In the genomic region with DNA sequence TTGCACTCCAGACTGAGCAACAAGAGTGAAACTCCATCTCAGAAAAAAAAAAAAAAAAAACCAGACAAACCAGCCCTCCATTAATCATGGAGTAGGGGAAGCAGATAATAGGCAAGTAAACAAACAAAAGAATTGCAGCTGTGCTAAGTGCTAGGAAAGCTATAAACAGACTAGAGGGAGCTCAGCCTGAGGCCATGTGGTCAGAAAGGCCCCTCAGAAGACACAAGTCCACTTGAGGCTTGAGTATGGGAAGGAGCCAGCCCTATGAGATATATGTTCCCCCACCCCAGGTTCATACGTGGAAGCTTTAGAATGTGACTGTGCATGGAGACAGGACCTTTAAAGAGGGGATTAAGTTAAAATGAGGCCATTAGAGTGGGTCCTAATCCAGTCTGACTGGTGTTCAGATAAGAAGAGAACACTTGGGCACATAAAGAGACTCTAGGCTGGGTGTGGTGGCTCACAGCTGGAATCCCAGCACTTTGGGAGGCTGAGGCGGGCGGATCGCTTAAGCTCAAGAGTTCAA, we compare ENCODE assay signal across 16 cellular contexts.
DNase-seq lines count a peak whose midpoint lies in the region; ATAC-seq, FAIRE-seq and TF ChIP-seq lines count a peak whose summit lies in the region.
"Had no signal": no experiment of that assay in that cellular context is flagged by ENCODE, and none has a peak within 500 bp of the region (broad histone marks: within the 10 kb centered on the region; RNA-seq: fewer than 3 reads in every experiment).

No MANE protein-coding gene starts in this region.

- no peak overlapping the region for H3K4me3 Mint-ChIP-seq in activated T-cell treated with anti-CD3 and anti-CD28 coated beads, Interleukin-2, amount 50 U/mL, for 24 hours
- H3K4me3 Mint-ChIP-seq in activated T-cell treated with anti-CD3 and anti-CD28 coated beads, Interleukin-2, amount 50 U/mL, for 4 hours = no peak overlapping the region
- H3K4me3 Mint-ChIP-seq in endodermal cell = no peak overlapping the region
- H3K4me3 Mint-ChIP-seq: activated T-helper 17 cell treated with anti-CD3 and anti-CD28 coated beads, Interleukin-2, amount 50 U/mL, for 72 hours; stimulated activated memory B cell treated with anti-CD40 and anti-IgM and Interleukin-4, amounts not matched to agents 10 μg/mL and 1 μg/mL and 100 μg/mL, for 72 hours; T-cell had no signal

- H3K4me1 ChIP-seq in endodermal cell (ENCODE audit: control insufficient read depth, insufficient read depth, low read length) (no peaks in the 10 kb centered on the region), stomach (peaks cover 19 to 33% (median 22%) of the 10 kb centered on the region in 4 donors)
- H3K4me1 ChIP-seq: parathyroid adenoma had no signal

- peaks cover 46% of the 10 kb centered on the region for H3K36me3 Mint-ChIP-seq in activated T-cell treated with anti-CD3 and anti-CD28 coated beads, Interleukin-2, amount 50 U/mL, for 24 hours (ENCODE audit: low read depth)
- peaks cover 37% of the 10 kb centered on the region for H3K36me3 Mint-ChIP-seq in activated T-cell treated with anti-CD3 and anti-CD28 coated beads, Interleukin-2, amount 50 U/mL, for 4 hours (ENCODE audit: insufficient read depth)
- H3K36me3 Mint-ChIP-seq in endodermal cell (ENCODE audit: low read depth) = peaks cover 37% of the 10 kb centered on the region

- H3K27me3 Mint-ChIP-seq in activated T-cell treated with anti-CD3 and anti-CD28 coated beads, Interleukin-2, amount 50 U/mL, for 24 hours = no peaks in the 10 kb centered on the region
- H3K27me3 Mint-ChIP-seq in activated T-cell treated with anti-CD3 and anti-CD28 coated beads, Interleukin-2, amount 50 U/mL, for 4 hours (ENCODE audit: low read depth) = no peaks in the 10 kb centered on the region
- no peaks in the 10 kb centered on the region for H3K27me3 Mint-ChIP-seq in endodermal cell (ENCODE audit: insufficient read depth)
- H3K27me3 Mint-ChIP-seq: activated T-helper 17 cell treated with anti-CD3 and anti-CD28 coated beads, Interleukin-2, amount 50 U/mL, for 72 hours; stimulated activated memory B cell treated with anti-CD40 and anti-IgM and Interleukin-4, amounts not matched to agents 10 μg/mL and 1 μg/mL and 100 μg/mL, for 72 hours; T-cell had no signal

- H3K9me3 ChIP-seq in endodermal cell (ENCODE audit: control insufficient read depth, low read length) (peaks cover 9% of the 10 kb centered on the region), stomach (no peaks in the 10 kb centered on the region)

- no peak overlapping the region for H3K9ac ChIP-seq in endodermal cell (ENCODE audit: extremely low read depth, low read length, poor library complexity, severe bottlenecking)
- H3K9ac ChIP-seq: KMS-11, parathyroid adenoma had no signal

- TF ChIP-seq CTCF in endodermal cell (conservative IDR thresholded peaks at IDR 0.05) (no peak), stomach (IDR thresholded peaks at IDR 0.05) (no peak), foreskin fibroblast (IDR thresholded peaks at IDR 0.05; ENCODE audit: low read depth, low read length) (no peak)

- no peak for FAIRE-seq in HTR-8/SVneo (lab: Jason Lieb, UNC)
- FAIRE-seq: astrocyte, endometrium had no signal

- H3K27me3 ChIP-seq in endodermal cell (ENCODE audit: control insufficient read depth, insufficient read depth, low read length, poor library complexity, severe bottlenecking) (no peaks in the 10 kb centered on the region), stomach (no peaks in the 10 kb centered on the region)

- no peak for TF ChIP-seq POLR2A in stomach (IDR thresholded peaks at IDR 0.05)

- H3K36me3 ChIP-seq in endodermal cell (ENCODE audit: control insufficient read depth, insufficient read depth, low read length) (peaks cover 8% of the 10 kb centered on the region), stomach (peaks cover 0 to 5% (median 2%) of the 10 kb centered on the region in 4 donors)

- H3K4me3 ChIP-seq in endodermal cell (ENCODE audit: low read length) (no peak overlapping the region), stomach (no peak overlapping the region), foreskin fibroblast (ENCODE audit: low read depth in 1 of 2, low read length in 2 of 2) (no peak overlapping the region)

- peaks cover 15% of the 10 kb centered on the region for H3K4me1 Mint-ChIP-seq in activated T-cell treated with anti-CD3 and anti-CD28 coated beads, Interleukin-2, amount 50 U/mL, for 24 hours (ENCODE audit: low read depth)
- H3K4me1 Mint-ChIP-seq in activated T-cell treated with anti-CD3 and anti-CD28 coated beads, Interleukin-2, amount 50 U/mL, for 4 hours (ENCODE audit: low read depth) = peaks cover 12% of the 10 kb centered on the region
- H3K4me1 Mint-ChIP-seq in endodermal cell = peaks cover 4% of the 10 kb centered on the region

- ATAC-seq in activated T-cell treated with anti-CD3 and anti-CD28 coated beads, Interleukin-2, amount 50 U/mL, for 4 hours = no peak
- ATAC-seq in GM19023 (IDR thresholded peaks at IDR 0.05; ENCODE audit: unreplicated experiment) = no peak
- ATAC-seq: activated T-helper 17 cell treated with anti-CD3 and anti-CD28 coated beads, Interleukin-2, amount 50 U/mL, for 72 hours; stimulated activated memory B cell treated with anti-CD40 and anti-IgM and Interleukin-4, amounts not matched to agents 10 μg/mL and 1 μg/mL and 100 μg/mL, for 72 hours; T-cell had no signal

- intact Hi-C loops in stomach (cut with DNase I; ENCODE audit: low total_unique reads) = no loop called here

- no peak for DNase-seq in activated T-cell treated with anti-CD3 and anti-CD28 coated beads, Interleukin-2, amount 50 U/mL, for 24 hours
- DNase-seq in activated T-cell treated with anti-CD3 and anti-CD28 coated beads, Interleukin-2, amount 50 U/mL, for 4 hours = no peak
- DNase-seq in NCI-H2196 (lab: John Stamatoyannopoulos, UW; ENCODE audit: unreplicated experiment) = peak; percentile 46
- peak; percentile 27 for DNase-seq in endodermal cell
- no peak for DNase-seq in stomach
- no peak for DNase-seq in HTR-8/SVneo (ENCODE audit: insufficient read length, low spot score)
- no peak for DNase-seq in foreskin fibroblast
- DNase-seq: stimulated activated CD4-positive, alpha-beta T cell treated with anti-CD3 and anti-CD28 coated beads, Interleukin-1b, Interleukin-23, amount 100 ng/mL, for 48 hours; T-cell had no signal

- no peak overlapping the region for H3K27ac ChIP-seq in endodermal cell (ENCODE audit: low read depth, low read length)
- peak overlapping the region in 4 of 5 donors; percentile 29 to 89 (median 61) for H3K27ac ChIP-seq in stomach
- H3K27ac ChIP-seq: KMS-11, parathyroid adenoma had no signal

- WGBS in endodermal cell (ENCODE audit: insufficient coverage in 1 of 2, insufficient read length in 1 of 2), 2 experiments = 97 to 100% methylated on average over 2 to 4 of the region's 4 CpGs
- 74 to 82% (median 81%) methylated on average over 4 of the region's 4 CpGs for WGBS in stomach, 5 donors

- H3K9me3 Mint-ChIP-seq in activated T-cell treated with anti-CD3 and anti-CD28 coated beads, Interleukin-2, amount 50 U/mL, for 24 hours = no peaks in the 10 kb centered on the region
- no peaks in the 10 kb centered on the region for H3K9me3 Mint-ChIP-seq in activated T-cell treated with anti-CD3 and anti-CD28 coated beads, Interleukin-2, amount 50 U/mL, for 4 hours
- peaks cover 10% of the 10 kb centered on the region for H3K9me3 Mint-ChIP-seq in endodermal cell
- H3K9me3 Mint-ChIP-seq: activated T-helper 17 cell treated with anti-CD3 and anti-CD28 coated beads, Interleukin-2, amount 50 U/mL, for 72 hours; T-cell had no signal

- no peak for TF ChIP-seq EP300 in stomach (IDR thresholded peaks at IDR 0.05)

- H3K27ac Mint-ChIP-seq in activated T-cell treated with anti-CD3 and anti-CD28 coated beads, Interleukin-2, amount 50 U/mL, for 24 hours = peak overlapping the region; percentile 37
- H3K27ac Mint-ChIP-seq in endodermal cell = peak overlapping the region; percentile 30
- H3K27ac Mint-ChIP-seq: activated T-helper 17 cell treated with anti-CD3 and anti-CD28 coated beads, Interleukin-2, amount 50 U/mL, for 72 hours; stimulated activated memory B cell treated with anti-CD40 and anti-IgM and Interleukin-4, amounts not matched to agents 10 μg/mL and 1 μg/mL and 100 μg/mL, for 72 hours; T-cell had no signal

Comparison
In these comparisons a context has a peak if more than half of its experiments do, and no peak if none do; other contexts are left out.
1. DNase-seq: peak in NCI-H2196 (single experiment) and endodermal cell (single experiment); none in activated T-cell treated with anti-CD3 and anti-CD28 coated beads, Interleukin-2, amount 50 U/mL, for 24 hours (single experiment), activated T-cell treated with anti-CD3 and anti-CD28 coated beads, Interleukin-2, amount 50 U/mL, for 4 hours (single experiment), stomach (single experiment), HTR-8/SVneo (single experiment) and foreskin fibroblast (0 of 2).